7 cellular contexts compared by ENCODE assay signal in the genomic region with DNA sequence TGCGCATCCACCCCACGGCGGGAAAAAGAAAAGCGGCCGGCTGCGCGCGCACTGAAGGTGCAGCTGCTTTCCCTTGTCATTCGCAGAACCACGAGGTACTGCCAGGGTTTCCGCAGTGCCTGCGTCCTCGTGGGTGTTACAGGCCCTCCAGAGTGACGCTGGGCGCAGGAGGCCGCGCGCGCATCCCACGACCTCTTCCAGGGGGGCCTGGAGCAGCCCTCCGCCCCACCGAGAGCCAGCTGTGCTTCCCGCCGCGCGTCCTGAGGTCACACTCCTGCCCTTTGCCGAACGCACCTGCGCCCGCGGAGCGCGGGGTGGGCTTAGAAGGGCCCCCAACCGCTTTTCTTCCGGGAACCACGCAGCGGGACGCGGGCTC. TPM values are rescaled to one million over a fixed set of nuclear protein-coding genes. Genes with fewer than 3 reads are reported as not detected.
DNase-seq lines count a peak whose midpoint lies in the region; ATAC-seq, FAIRE-seq and TF ChIP-seq lines count a peak whose summit lies in the region.

No MANE protein-coding gene starts in this region.

- no peak overlapping the region for H2AK5ac ChIP-seq in H1 (ENCODE audit: low read depth, low read length)

- H4K8ac ChIP-seq in H1 (ENCODE audit: extremely low read depth, insufficient read depth, low read length), result peak overlapping the region; percentile 28

- no peak for TF ChIP-seq CTCF in H1 (IDR thresholded peaks at IDR 0.05; ENCODE audit: control extremely low read depth in 1 of 3, insufficient read depth in 1 of 3, low read depth in 1 of 3, low read length in 3 of 3)

- H3K9me3 ChIP-seq in H1 (ENCODE audit: insufficient read depth in 2 of 2, low read depth in 1 of 2, low read length in 1 of 2) (peaks cover 5% of the 10 kb centered on the region in 2 experiments; a peak in 3 of 4 replicates), muscle layer of colon (ENCODE audit: low read length) (no peaks in the 10 kb centered on the region)

- no peak overlapping the region; the same call in 1 of the 2 replicates for H3K18ac ChIP-seq in H1 (ENCODE audit: extremely low read depth, low read length)

- no peak overlapping the region for H3K56ac ChIP-seq in H1 (replicated peaks; ENCODE audit: insufficient read length, low read depth, low read length)

- H3K23me2 ChIP-seq in H1 (ENCODE audit: low read depth, low read length), result peaks cover 11% of the 10 kb centered on the region

- H4K20me1 ChIP-seq in H1 (replicated peaks in 1 of 2; ENCODE audit: control insufficient read depth in 1 of 2, insufficient read depth in 2 of 2, low read length in 2 of 2), result no peaks in the 10 kb centered on the region

- peak overlapping the region; percentile 55 to 65 for H3K4me2 ChIP-seq in H1 (ENCODE audit: insufficient read depth in 1 of 2, low read depth in 2 of 2, low read length in 2 of 2)

- POLR2A ChIA-PET in H1 (lab: Charles Lee; ENCODE audit: partially characterized antibody), result interaction anchor here (0.8 to 2.9 kb wide), 4 partner anchors 9 to 157 kb away, joined by 3 to 12 read pairs (median 6); a partner anchor contains a TSS

- H2BK5ac ChIP-seq in H1 (ENCODE audit: low read depth, low read length), result 0 out of 2 replicates have a peak overlapping the region, but pooled peaks have one; percentile 1

- no peaks in the 10 kb centered on the region for H3K79me1 ChIP-seq in H1 (ENCODE audit: low read depth, low read length)

- ATAC-seq in GM19372 (IDR thresholded peaks at IDR 0.05; ENCODE audit: low read depth, unreplicated experiment) (peak; percentile 22), HG03439 (IDR thresholded peaks at IDR 0.05; ENCODE audit: unreplicated experiment) (peak; percentile 14)

- WGBS in H1 (ENCODE audit: extremely low coverage in 1 of 2, insufficient coverage in 1 of 2, insufficient read length in 1 of 2, insufficient replicate concordance in 2 of 2, low coverage in 1 of 2, low lambda C conversion rate in 2 of 2, missing lambda C conversion rate in 1 of 2), 2 experiments, result 37% methylated on average over 28 of the region's 39 CpGs; no CpG with 5 or more reads in 1 of the 2 experiments

- TF ChIP-seq EP300 in H1 (IDR thresholded peaks at IDR 0.05; ENCODE audit: borderline replicate concordance in 1 of 2, low read depth in 2 of 2, low read length in 2 of 2), result no peak

- no peak overlapping the region for H3K23ac ChIP-seq in H1 (ENCODE audit: insufficient read length)

- H2AFZ ChIP-seq in H1 (ENCODE audit: low read length), result no peak overlapping the region

- H2BK120ac ChIP-seq in H1 (replicated peaks; ENCODE audit: low read depth, low read length), result no peak overlapping the region

- peak in 1 of 2 experiments; percentile 41; a peak in 1 of 3 replicates for TF ChIP-seq POLR2A in H1 (IDR thresholded peaks at IDR 0.05; ENCODE audit: control extremely low read depth in 1 of 2, low read depth in 2 of 2, low read length in 2 of 2)

- peaks cover 0 to 4% (median 2%) of the 10 kb centered on the region in 4 experiments; a peak in 2 of 7 replicates for H3K4me1 ChIP-seq in H1 (replicated peaks in 1 of 4; ENCODE audit: control insufficient read depth in 3 of 4, insufficient read depth in 4 of 4, low read length in 3 of 4)
- peaks cover 16% of the 10 kb centered on the region for H3K4me1 ChIP-seq in muscle layer of colon (ENCODE audit: insufficient read depth, low read length)

- H2BK15ac ChIP-seq in H1 (ENCODE audit: low read length), result no peak overlapping the region

- DNase-seq in activated CD8-positive, alpha-beta memory T cell treated with anti-CD3 and anti-CD28 coated beads for 24 hours, result peak; percentile 88
- DNase-seq in H1 (ENCODE audit: low read depth in 1 of 2, low spot score in 2 of 2) (peak in 1 of 2 experiments; percentile 51), middle frontal gyrus (ENCODE audit: extremely low spot score, low spot score) (no peak)
- DNase-seq in stimulated activated CD8-positive, alpha-beta memory T cell treated with anti-CD3 and anti-CD28 coated beads, Interleukin-7, amount 100 ng/mL, for 4 hours (ENCODE audit: low read depth in 2 of 2), result peak; percentile 54 to 62

- no peak overlapping the region for H3K4ac ChIP-seq in H1 (replicated peaks; ENCODE audit: insufficient read length, low read depth, low read length)

- peak overlapping the region; percentile 20 to 64 (median 48) for H3K4me3 ChIP-seq in H1 (ENCODE audit: extremely low read depth in 1 of 4, insufficient read depth in 2 of 4, low read depth in 3 of 4, low read length in 4 of 4)
- peak overlapping the region; percentile 86 for H3K4me3 ChIP-seq in muscle layer of colon (ENCODE audit: low read depth in 1 of 2, low read length in 2 of 2)

- H3K27me3 ChIP-seq in H1 (replicated peaks in 1 of 4; ENCODE audit: control insufficient read depth in 3 of 4, extremely low read depth in 1 of 4, insufficient read depth in 3 of 4, low read length in 3 of 4), result peaks cover 0 to 2% (median 0%) of the 10 kb centered on the region in 4 experiments; a peak in 2 of 7 replicates
- H3K27me3 ChIP-seq in muscle layer of colon (ENCODE audit: control insufficient read depth in 1 of 2, insufficient read depth in 2 of 2, low read length in 2 of 2), result no peaks in the 10 kb centered on the region

- H3K36me3 ChIP-seq in H1 (ENCODE audit: control insufficient read depth in 2 of 4, insufficient read depth in 4 of 4, low read length in 3 of 4), result peaks cover 5 to 25% (median 14%) of the 10 kb centered on the region in 4 experiments
- H3K36me3 ChIP-seq in muscle layer of colon (ENCODE audit: insufficient read depth, low read length), result no peaks in the 10 kb centered on the region

- CTCF ChIA-PET in H1 (lab: Charles Lee; ENCODE audit: partially characterized antibody), result interaction anchor here (0.7 to 1.7 kb wide), 5 partner anchors 296 to 585 kb away, joined by 3 to 6 read pairs (median 3); no protein-coding TSS in a partner anchor

- FAIRE-seq in H1 (lab: Jason Lieb, UNC), result no peak

- no peak overlapping the region for H2BK12ac ChIP-seq in H1 (ENCODE audit: low read depth, low read length)

- no peak overlapping the region for H4K91ac ChIP-seq in H1 (replicated peaks; ENCODE audit: insufficient read length, low read length)

- H3K14ac ChIP-seq in H1 (ENCODE audit: insufficient read length), result no peak overlapping the region

- no peak overlapping the region for H2BK20ac ChIP-seq in H1 (ENCODE audit: low read length)

- H3K79me2 ChIP-seq in H1 (ENCODE audit: control insufficient read depth in 1 of 2, insufficient read depth in 2 of 2, low read length in 2 of 2), result no peaks in the 10 kb centered on the region

- no peak overlapping the region for H4K5ac ChIP-seq in H1 (ENCODE audit: insufficient read length, low read depth, low read length)

- TF ChIP-seq RAD21 in H1 (IDR thresholded peaks at IDR 0.05 in 1 of 2, conservative IDR thresholded peaks at IDR 0.05 in 1 of 2; ENCODE audit: low read depth in 2 of 2, low read length in 2 of 2), result no peak

- H3K27ac ChIP-seq in H1 (ENCODE audit: low read depth, low read length) (no peak overlapping the region), muscle layer of colon (ENCODE audit: low read depth, low read length) (peak overlapping the region; percentile 77)

- H3K9ac ChIP-seq in H1 (replicated peaks in 1 of 4; ENCODE audit: extremely low read depth in 1 of 4, low read depth in 3 of 4, low read length in 3 of 4), result peak overlapping the region in 2 of 4 experiments; percentile 25 to 48; a peak in 4 of 7 replicates
- H3K9ac ChIP-seq in muscle layer of colon (ENCODE audit: low read length), result no peak overlapping the region

TF ChIP-seq in H1, 55 proteins besides CTCF, POLR2A, EP300 and RAD21 (continues in another document):
- TF ChIP-seq KDM4A (IDR thresholded peaks at IDR 0.05; ENCODE audit: low read depth, low read length, severe bottlenecking) (peak; percentile 22), MAFK (IDR thresholded peaks at IDR 0.05; ENCODE audit: low read depth, low read length) (no peak), SP1 (IDR thresholded peaks at IDR 0.05; ENCODE audit: low read depth, low read length) (no peak)
- TF ChIP-seq, protein P1, sequence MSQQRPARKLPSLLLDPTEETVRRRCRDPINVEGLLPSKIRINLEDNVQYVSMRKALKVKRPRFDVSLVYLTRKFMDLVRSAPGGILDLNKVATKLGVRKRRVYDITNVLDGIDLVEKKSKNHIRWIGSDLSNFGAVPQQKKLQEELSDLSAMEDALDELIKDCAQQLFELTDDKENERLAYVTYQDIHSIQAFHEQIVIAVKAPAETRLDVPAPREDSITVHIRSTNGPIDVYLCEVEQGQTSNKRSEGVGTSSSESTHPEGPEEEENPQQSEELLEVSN (IDR thresholded peaks at IDR 0.05), result peak; percentile 69; the same call in 1 of the 2 replicates

RNA-seq across cellular contexts. Expression of a gene that starts 0.4 kb away (rescaled TPM):
- 15.1 and 19.8 TPM in 2 replicates for total RNA-seq in H1 (2021; fragmentation: NEBNext Ultra II Directional; extraction: Animal tissue kit (Norgen Biotek cat#: 25700))
- polyA plus RNA-seq in H1 (2011; rRNA removed), result 11.3 and 21.5 TPM in 2 replicates
- 15.2 TPM for polyA plus RNA-seq in H1 (2011; cell fraction: cytosol; rRNA removed)
- polyA plus RNA-seq in H1 (2011; cell fraction: nucleus; rRNA removed), result 7.9 TPM
- 16.9 to 22.9 TPM (median 19.6 TPM) in 4 replicates for polyA plus RNA-seq in H1 (2012, experiment 1 of 2)
- polyA plus RNA-seq in H1 (2012, experiment 2 of 2), result 7.5 TPM
- polyA plus RNA-seq in H1 (2013, experiment 1 of 2), result 9.3 TPM
- polyA plus RNA-seq in H1 (2013, experiment 2 of 2), result 8.5 TPM
- polyA minus RNA-seq in H1 (2011; rRNA and poly(A)+ RNA removed), result 8.1 and 19.0 TPM in 2 replicates
- 4.3 TPM for polyA minus RNA-seq in H1 (2011; cell fraction: cytosol; rRNA and poly(A)+ RNA removed)
- 6.9 TPM for polyA minus RNA-seq in H1 (2011; cell fraction: nucleus; rRNA and poly(A)+ RNA removed)

RNA-seq across cellular contexts. Expression of a gene that starts 50.5 kb away (rescaled TPM):
- 90.1 and 93.3 TPM in 2 replicates for total RNA-seq in H1 (2021; fragmentation: NEBNext Ultra II Directional; extraction: Animal tissue kit (Norgen Biotek cat#: 25700))
- 34.8 and 44.5 TPM in 2 replicates for polyA plus RNA-seq in H1 (2011; rRNA removed)
- 45.5 TPM for polyA plus RNA-seq in H1 (2011; cell fraction: cytosol; rRNA removed)
- polyA plus RNA-seq in H1 (2011; cell fraction: nucleus; rRNA removed), result 19.9 TPM
- 82.3 to 139 TPM (median 89.0 TPM) in 4 replicates for polyA plus RNA-seq in H1 (2012, experiment 1 of 2)
- polyA plus RNA-seq in H1 (2012, experiment 2 of 2), result 7.4 TPM
- polyA plus RNA-seq in H1 (2013, experiment 1 of 2), result 65.7 TPM
- 62.7 TPM for polyA plus RNA-seq in H1 (2013, experiment 2 of 2)
- polyA minus RNA-seq in H1 (2011; rRNA and poly(A)+ RNA removed), result 47.9 and 55.2 TPM in 2 replicates
- polyA minus RNA-seq in H1 (2011; cell fraction: cytosol; rRNA and poly(A)+ RNA removed), result 43.7 TPM
- polyA minus RNA-seq in H1 (2011; cell fraction: nucleus; rRNA and poly(A)+ RNA removed), result 53.2 TPM

RNA-seq across cellular contexts. Expression of a gene that starts 50.6 kb away (rescaled TPM):
- total RNA-seq in H1 (2021; fragmentation: NEBNext Ultra II Directional; extraction: Animal tissue kit (Norgen Biotek cat#: 25700)), result 45.4 and 50.1 TPM in 2 replicates
- 8.9 and 16.1 TPM in 2 replicates for polyA plus RNA-seq in H1 (2011; rRNA removed)
- 18.5 TPM for polyA plus RNA-seq in H1 (2011; cell fraction: cytosol; rRNA removed)
- polyA plus RNA-seq in H1 (2011; cell fraction: nucleus; rRNA removed), result 8.6 TPM
- polyA plus RNA-seq in H1 (2012, experiment 1 of 2), result 30.5 to 43.9 TPM (median 32.6 TPM) in 4 replicates
- polyA plus RNA-seq in H1 (2012, experiment 2 of 2), result 11.6 TPM
- polyA plus RNA-seq in H1 (2013, experiment 1 of 2), result 34.6 TPM
- polyA plus RNA-seq in H1 (2013, experiment 2 of 2), result 34.6 TPM
- polyA minus RNA-seq in H1 (2011; rRNA and poly(A)+ RNA removed), result 7.3 and 9.3 TPM in 2 replicates
- 8.7 TPM for polyA minus RNA-seq in H1 (2011; cell fraction: cytosol; rRNA and poly(A)+ RNA removed)
- polyA minus RNA-seq in H1 (2011; cell fraction: nucleus; rRNA and poly(A)+ RNA removed), result 9.3 TPM
